In the genomic region with DNA sequence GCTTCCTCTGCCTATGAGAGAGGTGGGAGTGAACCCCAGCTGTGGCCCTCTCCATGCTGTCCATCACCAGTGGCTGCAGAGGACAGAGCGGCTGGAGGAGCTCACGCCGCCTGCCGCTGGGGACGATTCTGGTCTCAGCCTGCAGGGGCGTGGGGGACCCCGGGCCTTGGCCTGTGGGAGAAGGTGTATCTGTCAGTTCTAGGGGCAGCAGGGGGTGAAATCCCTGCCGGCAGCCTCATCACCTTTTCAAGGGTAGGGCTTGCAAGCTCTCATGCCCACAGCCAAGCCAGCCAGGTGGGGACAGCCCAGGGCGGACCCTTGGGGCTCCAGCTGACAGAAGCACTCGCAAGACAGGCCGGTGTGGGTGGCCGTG, we compare ENCODE assay signal across 24 cellular contexts.
DNase-seq lines count a peak whose midpoint lies in the region; ATAC-seq, FAIRE-seq and TF ChIP-seq lines count a peak whose summit lies in the region.
"Had no signal": no experiment of that assay in that cellular context is flagged by ENCODE, and none has a peak within 500 bp of the region (broad histone marks: within the 10 kb centered on the region; RNA-seq: fewer than 3 reads in every experiment).

No MANE protein-coding gene starts in this region.

- H3F3A ChIP-seq in GM23338 (replicated peaks; ENCODE audit: low read depth): no peaks in the 10 kb centered on the region

- H3K9me2 ChIP-seq in GM23338 (ENCODE audit: insufficient read depth): no peaks in the 10 kb centered on the region

- intact Hi-C loops in K562 (cut with micrococcal nuclease): no loop called here

- H3K79me2 ChIP-seq in GM23338 (replicated peaks; ENCODE audit: insufficient read depth): no peaks in the 10 kb centered on the region
- H3K79me2 ChIP-seq in K562 (ENCODE audit: control insufficient read depth, insufficient read depth, low read length): no peaks in the 10 kb centered on the region

- H3K9me3 Mint-ChIP-seq in GM23338: no peaks in the 10 kb centered on the region
- H3K9me3 Mint-ChIP-seq: CD4-positive, alpha-beta T cell; CD8-positive, alpha-beta memory T cell; HFFc6 had no signal

- in situ Hi-C loops in K562 (cut with MboI) (no loop called here), brain microvascular endothelial cell (cut with HindIII; ENCODE audit: low pct_ligation_motif_present, low sequenced_read_pairs) (no loop called here)

- DNase-seq in GM23338 (ENCODE audit: low spot score) (no peak), K562 (ENCODE audit: extremely low read depth in 1 of 4, low spot score in 3 of 4) (no peak), right atrium auricular region (ENCODE audit: low spot score) (no peak), brain microvascular endothelial cell (no peak)
- DNase-seq in activated T-cell treated with anti-CD3 and anti-CD28 coated beads, Interleukin-2, amount 50 U/mL, for 48 hours: no peak
- DNase-seq: 8988T; ACHN; AML-193; BE2C; CD4-positive, alpha-beta T cell; CD8-positive, alpha-beta memory T cell; DMS 273 treated with DMSO at 0.1 percent for 48 hours; DMS79; EL; GDM1; GOT3; HFFc6 had no signal

- H3K27me3 Mint-ChIP-seq in GM23338 (ENCODE audit: insufficient read depth, low read depth, poor library complexity): peaks cover 15% of the 10 kb centered on the region

- no peaks in the 10 kb centered on the region; the same call in 2 of the 3 replicates for H3K36me3 Mint-ChIP-seq in GM23338 (ENCODE audit: low read depth)
- H3K36me3 Mint-ChIP-seq: CD8-positive, alpha-beta memory T cell had no signal

- BruUV-seq in K562 (replicated peaks; lab: Mats Ljungman, UMichigan): no TSS peak

- TF ChIP-seq CTCF in GM23338 (conservative IDR thresholded peaks at IDR 0.05; ENCODE audit: low read depth in 2 of 2) (no peak), K562 (IDR thresholded peaks at IDR 0.05 in 2 of 3, conservative IDR thresholded peaks at IDR 0.05 in 1 of 3; ENCODE audit: insufficient read depth in 2 of 3, low read depth in 1 of 3, low read length in 3 of 3) (no peak), right atrium auricular region (IDR thresholded peaks at IDR 0.05) (no peak), brain microvascular endothelial cell (IDR thresholded peaks at IDR 0.05; ENCODE audit: low read depth, low read length, missing control alignments) (no peak)

- no peaks in the 10 kb centered on the region for H3K9me1 ChIP-seq in K562 (ENCODE audit: control insufficient read depth, insufficient read depth, low read length)

- no peak overlapping the region for H3K27ac ChIP-seq in BLaER1
- H3K27ac ChIP-seq in GM23338 (ENCODE audit: low read depth): no peak overlapping the region
- H3K27ac ChIP-seq in K562 (ENCODE audit: extremely low read depth, low read depth, low read length): no peak overlapping the region
- H3K27ac ChIP-seq in right atrium auricular region: no peak overlapping the region
- no peak overlapping the region for H3K27ac ChIP-seq in brain microvascular endothelial cell
- H3K27ac ChIP-seq: A549, C4-2B had no signal

- TF ChIP-seq RAD21 in K562 (CRISPR knock-in tag; conservative IDR thresholded peaks at IDR 0.05 in 1 of 2, IDR thresholded peaks at IDR 0.05 in 1 of 2): no peak

- H3K36me3 ChIP-seq in BLaER1: no peaks in the 10 kb centered on the region
- H3K36me3 ChIP-seq in GM23338 (ENCODE audit: insufficient read depth): no peaks in the 10 kb centered on the region
- H3K36me3 ChIP-seq in K562 (ENCODE audit: control insufficient read depth, insufficient read depth, low read length): no peaks in the 10 kb centered on the region
- H3K36me3 ChIP-seq in right atrium auricular region: no peaks in the 10 kb centered on the region
- no peaks in the 10 kb centered on the region for H3K36me3 ChIP-seq in brain microvascular endothelial cell (replicated peaks)
- H3K36me3 ChIP-seq: BE2C, HAP-1 had no signal

- no peak for TF ChIP-seq POLR2A in K562 (conservative IDR thresholded peaks at IDR 0.05)

- CTCF ChIA-PET in K562 (lab: Yijun Ruan, JAX; ENCODE audit: low intra/inter-chr PET ratio): no interaction called here

- no peak for TF ChIP-seq EP300 in K562 (IDR thresholded peaks at IDR 0.05; ENCODE audit: low read length)

- peaks cover 42% of the 10 kb centered on the region for H3K4me1 Mint-ChIP-seq in GM23338

- peaks cover 34% of the 10 kb centered on the region for H3K27me3 ChIP-seq in BLaER1
- H3K27me3 ChIP-seq in GM23338 (ENCODE audit: insufficient read depth): no peaks in the 10 kb centered on the region
- H3K27me3 ChIP-seq in K562 (ENCODE audit: control insufficient read depth in 2 of 2, insufficient read depth in 2 of 2, low read length in 2 of 2): peaks cover 72 to 93% of the 10 kb centered on the region in 2 experiments
- H3K27me3 ChIP-seq in right atrium auricular region: no peaks in the 10 kb centered on the region
- peaks cover 21% of the 10 kb centered on the region for H3K27me3 ChIP-seq in brain microvascular endothelial cell (replicated peaks)
- H3K27me3 ChIP-seq: BE2C had no signal

- H3K9ac ChIP-seq in BLaER1 (no peak overlapping the region), K562 (ENCODE audit: insufficient read depth in 1 of 2, low read depth in 2 of 2, low read length in 2 of 2) (no peak overlapping the region)

- H3K4me1 ChIP-seq in BLaER1 (peaks cover 55% of the 10 kb centered on the region), GM23338 (ENCODE audit: insufficient read depth) (peaks cover 14% of the 10 kb centered on the region; the same call in 1 of the 2 replicates), K562 (replicated peaks in 1 of 2; ENCODE audit: control insufficient read depth in 2 of 2, insufficient read depth in 2 of 2, low read length in 2 of 2) (peaks cover 0 to 4% of the 10 kb centered on the region in 2 experiments; a peak in 2 of 5 replicates), right atrium auricular region (no peaks in the 10 kb centered on the region)
- H3K4me1 ChIP-seq: A549, HAP-1 had no signal

- 5% methylated on average over 12 of the region's 12 CpGs for WGBS in K562 (ENCODE audit: insufficient coverage, low coverage, missing lambda C conversion rate)

- peak overlapping the region; percentile 50 for H3K4me2 ChIP-seq in BLaER1
- H3K4me2 ChIP-seq in GM23338: no peak overlapping the region
- no peak overlapping the region for H3K4me2 ChIP-seq in K562 (ENCODE audit: insufficient read depth, low read length)
- H3K4me2 ChIP-seq: A549 had no signal

- no peak overlapping the region for H2AFZ ChIP-seq in GM23338
- H2AFZ ChIP-seq in K562 (ENCODE audit: low read depth, low read length): no peak overlapping the region

- no peak overlapping the region for H3K27ac Mint-ChIP-seq in GM23338
- H3K27ac Mint-ChIP-seq: CD4-positive, alpha-beta T cell; HFFc6 had no signal

- H3K4me3 ChIP-seq in BLaER1 (no peak overlapping the region), GM23338 (no peak overlapping the region), K562 (no peak overlapping the region), right atrium auricular region (no peak overlapping the region), brain microvascular endothelial cell (ENCODE audit: low read depth, low read length) (no peak overlapping the region)
- H3K4me3 ChIP-seq: A549, GM12878, HAP-1 had no signal

- H3K9me3 ChIP-seq in BLaER1 (no peaks in the 10 kb centered on the region), K562 (replicated peaks; ENCODE audit: control insufficient read depth, insufficient read depth, low read depth, low read length) (no peaks in the 10 kb centered on the region; the same call in 1 of the 2 replicates), right atrium auricular region (peaks cover 0 to 6% of the 10 kb centered on the region in 2 donors)
- H3K9me3 ChIP-seq: A549, BE2C, HAP-1 had no signal

- ATAC-seq in GM23338: peak; percentile 34
- ATAC-seq in K562: peak; percentile 69

- no peak overlapping the region for H3K4me3 Mint-ChIP-seq in GM23338
- H3K4me3 Mint-ChIP-seq: CD4-positive, alpha-beta T cell; CD8-positive, alpha-beta memory T cell; HFFc6 had no signal

- POLR2A ChIA-PET in K562 (lab: Yijun Ruan, JAX): interaction anchor here (0.6 kb wide), 1 partner anchor 26 kb away, joined by 3 read pairs; no protein-coding TSS in a partner anchor

- no peak for FAIRE-seq in K562 (lab: Jason Lieb, UNC)
- FAIRE-seq: A549, D721Med, GM12878, GM18507 had no signal

- H4K20me1 ChIP-seq in BLaER1 (no peaks in the 10 kb centered on the region), GM23338 (replicated peaks; ENCODE audit: insufficient read depth) (no peaks in the 10 kb centered on the region), K562 (replicated peaks; ENCODE audit: control insufficient read depth, insufficient read depth, low read length) (peaks cover 6% of the 10 kb centered on the region)

TF ChIP-seq in GM23338, 12 proteins besides CTCF, POLR2A, EP300 and RAD21 (continues in another document):
- no peak for TF ChIP-seq JUNB (IDR thresholded peaks at IDR 0.05; ENCODE audit: unreplicated experiment)

TF ChIP-seq in K562, 482 proteins besides CTCF, POLR2A, EP300 and RAD21 (continues in another document):
- TF ChIP-seq, protein P1, sequence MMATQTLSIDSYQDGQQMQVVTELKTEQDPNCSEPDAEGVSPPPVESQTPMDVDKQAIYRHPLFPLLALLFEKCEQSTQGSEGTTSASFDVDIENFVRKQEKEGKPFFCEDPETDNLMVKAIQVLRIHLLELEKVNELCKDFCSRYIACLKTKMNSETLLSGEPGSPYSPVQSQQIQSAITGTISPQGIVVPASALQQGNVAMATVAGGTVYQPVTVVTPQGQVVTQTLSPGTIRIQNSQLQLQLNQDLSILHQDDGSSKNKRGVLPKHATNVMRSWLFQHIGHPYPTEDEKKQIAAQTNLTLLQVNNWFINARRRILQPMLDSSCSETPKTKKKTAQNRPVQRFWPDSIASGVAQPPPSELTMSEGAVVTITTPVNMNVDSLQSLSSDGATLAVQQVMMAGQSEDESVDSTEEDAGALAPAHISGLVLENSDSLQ (IDR thresholded peaks at IDR 0.05): 0 out of 2 replicates have a peak, but pooled peaks have one; percentile 15
- TF ChIP-seq, protein P2, sequence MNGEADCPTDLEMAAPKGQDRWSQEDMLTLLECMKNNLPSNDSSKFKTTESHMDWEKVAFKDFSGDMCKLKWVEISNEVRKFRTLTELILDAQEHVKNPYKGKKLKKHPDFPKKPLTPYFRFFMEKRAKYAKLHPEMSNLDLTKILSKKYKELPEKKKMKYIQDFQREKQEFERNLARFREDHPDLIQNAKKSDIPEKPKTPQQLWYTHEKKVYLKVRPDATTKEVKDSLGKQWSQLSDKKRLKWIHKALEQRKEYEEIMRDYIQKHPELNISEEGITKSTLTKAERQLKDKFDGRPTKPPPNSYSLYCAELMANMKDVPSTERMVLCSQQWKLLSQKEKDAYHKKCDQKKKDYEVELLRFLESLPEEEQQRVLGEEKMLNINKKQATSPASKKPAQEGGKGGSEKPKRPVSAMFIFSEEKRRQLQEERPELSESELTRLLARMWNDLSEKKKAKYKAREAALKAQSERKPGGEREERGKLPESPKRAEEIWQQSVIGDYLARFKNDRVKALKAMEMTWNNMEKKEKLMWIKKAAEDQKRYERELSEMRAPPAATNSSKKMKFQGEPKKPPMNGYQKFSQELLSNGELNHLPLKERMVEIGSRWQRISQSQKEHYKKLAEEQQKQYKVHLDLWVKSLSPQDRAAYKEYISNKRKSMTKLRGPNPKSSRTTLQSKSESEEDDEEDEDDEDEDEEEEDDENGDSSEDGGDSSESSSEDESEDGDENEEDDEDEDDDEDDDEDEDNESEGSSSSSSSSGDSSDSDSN (IDR thresholded peaks at IDR 0.05; ENCODE audit: borderline replicate concordance in 1 of 2, low read depth in 2 of 2, low read length in 2 of 2): no peak
